Comparison of ENCODE assay signal across 1 cellular context in genomic region chr14:89563503-89563902, GRCh38.
TF ChIP-seq lines count a peak whose summit lies in the region.

No MANE protein-coding gene starts in this region.

TF ChIP-seq in GM23338, 12 proteins besides CTCF, POLR2A, EP300 and RAD21 (continued from another document):
- TF ChIP-seq, protein P1, sequence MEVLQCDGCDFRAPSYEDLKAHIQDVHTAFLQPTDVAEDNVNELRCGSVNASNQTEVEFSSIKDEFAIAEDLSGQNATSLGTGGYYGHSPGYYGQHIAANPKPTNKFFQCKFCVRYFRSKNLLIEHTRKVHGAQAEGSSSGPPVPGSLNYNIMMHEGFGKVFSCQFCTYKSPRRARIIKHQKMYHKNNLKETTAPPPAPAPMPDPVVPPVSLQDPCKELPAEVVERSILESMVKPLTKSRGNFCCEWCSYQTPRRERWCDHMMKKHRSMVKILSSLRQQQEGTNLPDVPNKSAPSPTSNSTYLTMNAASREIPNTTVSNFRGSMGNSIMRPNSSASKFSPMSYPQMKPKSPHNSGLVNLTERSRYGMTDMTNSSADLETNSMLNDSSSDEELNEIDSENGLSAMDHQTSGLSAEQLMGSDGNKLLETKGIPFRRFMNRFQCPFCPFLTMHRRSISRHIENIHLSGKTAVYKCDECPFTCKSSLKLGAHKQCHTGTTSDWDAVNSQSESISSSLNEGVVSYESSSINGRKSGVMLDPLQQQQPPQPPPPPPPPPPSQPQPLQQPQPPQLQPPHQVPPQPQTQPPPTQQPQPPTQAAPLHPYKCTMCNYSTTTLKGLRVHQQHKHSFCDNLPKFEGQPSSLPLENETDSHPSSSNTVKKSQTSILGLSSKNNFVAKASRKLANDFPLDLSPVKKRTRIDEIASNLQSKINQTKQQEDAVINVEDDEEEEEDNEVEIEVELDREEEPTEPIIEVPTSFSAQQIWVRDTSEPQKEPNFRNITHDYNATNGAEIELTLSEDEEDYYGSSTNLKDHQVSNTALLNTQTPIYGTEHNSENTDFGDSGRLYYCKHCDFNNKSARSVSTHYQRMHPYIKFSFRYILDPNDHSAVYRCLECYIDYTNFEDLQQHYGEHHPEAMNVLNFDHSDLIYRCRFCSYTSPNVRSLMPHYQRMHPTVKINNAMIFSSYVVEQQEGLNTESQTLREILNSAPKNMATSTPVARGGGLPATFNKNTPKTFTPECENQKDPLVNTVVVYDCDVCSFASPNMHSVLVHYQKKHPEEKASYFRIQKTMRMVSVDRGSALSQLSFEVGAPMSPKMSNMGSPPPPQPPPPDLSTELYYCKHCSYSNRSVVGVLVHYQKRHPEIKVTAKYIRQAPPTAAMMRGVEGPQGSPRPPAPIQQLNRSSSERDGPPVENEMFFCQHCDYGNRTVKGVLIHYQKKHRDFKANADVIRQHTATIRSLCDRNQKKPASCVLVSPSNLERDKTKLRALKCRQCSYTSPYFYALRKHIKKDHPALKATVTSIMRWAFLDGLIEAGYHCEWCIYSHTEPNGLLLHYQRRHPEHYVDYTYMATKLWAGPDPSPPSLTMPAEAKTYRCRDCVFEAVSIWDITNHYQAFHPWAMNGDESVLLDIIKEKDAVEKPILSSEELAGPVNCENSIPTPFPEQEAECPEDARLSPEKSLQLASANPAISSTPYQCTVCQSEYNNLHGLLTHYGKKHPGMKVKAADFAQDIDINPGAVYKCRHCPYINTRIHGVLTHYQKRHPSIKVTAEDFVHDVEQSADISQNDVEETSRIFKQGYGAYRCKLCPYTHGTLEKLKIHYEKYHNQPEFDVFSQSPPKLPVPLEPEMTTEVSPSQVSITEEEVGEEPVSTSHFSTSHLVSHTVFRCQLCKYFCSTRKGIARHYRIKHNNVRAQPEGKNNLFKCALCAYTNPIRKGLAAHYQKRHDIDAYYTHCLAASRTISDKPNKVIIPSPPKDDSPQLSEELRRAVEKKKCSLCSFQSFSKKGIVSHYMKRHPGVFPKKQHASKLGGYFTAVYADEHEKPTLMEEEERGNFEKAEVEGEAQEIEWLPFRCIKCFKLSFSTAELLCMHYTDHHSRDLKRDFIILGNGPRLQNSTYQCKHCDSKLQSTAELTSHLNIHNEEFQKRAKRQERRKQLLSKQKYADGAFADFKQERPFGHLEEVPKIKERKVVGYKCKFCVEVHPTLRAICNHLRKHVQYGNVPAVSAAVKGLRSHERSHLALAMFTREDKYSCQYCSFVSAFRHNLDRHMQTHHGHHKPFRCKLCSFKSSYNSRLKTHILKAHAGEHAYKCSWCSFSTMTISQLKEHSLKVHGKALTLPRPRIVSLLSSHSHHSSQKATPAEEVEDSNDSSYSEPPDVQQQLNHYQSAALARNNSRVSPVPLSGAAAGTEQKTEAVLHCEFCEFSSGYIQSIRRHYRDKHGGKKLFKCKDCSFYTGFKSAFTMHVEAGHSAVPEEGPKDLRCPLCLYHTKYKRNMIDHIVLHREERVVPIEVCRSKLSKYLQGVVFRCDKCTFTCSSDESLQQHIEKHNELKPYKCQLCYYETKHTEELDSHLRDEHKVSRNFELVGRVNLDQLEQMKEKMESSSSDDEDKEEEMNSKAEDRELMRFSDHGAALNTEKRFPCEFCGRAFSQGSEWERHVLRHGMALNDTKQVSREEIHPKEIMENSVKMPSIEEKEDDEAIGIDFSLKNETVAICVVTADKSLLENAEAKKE (CRISPR knock-in tag; IDR thresholded peaks at IDR 0.05): no peak
- TF ChIP-seq, protein P2, sequence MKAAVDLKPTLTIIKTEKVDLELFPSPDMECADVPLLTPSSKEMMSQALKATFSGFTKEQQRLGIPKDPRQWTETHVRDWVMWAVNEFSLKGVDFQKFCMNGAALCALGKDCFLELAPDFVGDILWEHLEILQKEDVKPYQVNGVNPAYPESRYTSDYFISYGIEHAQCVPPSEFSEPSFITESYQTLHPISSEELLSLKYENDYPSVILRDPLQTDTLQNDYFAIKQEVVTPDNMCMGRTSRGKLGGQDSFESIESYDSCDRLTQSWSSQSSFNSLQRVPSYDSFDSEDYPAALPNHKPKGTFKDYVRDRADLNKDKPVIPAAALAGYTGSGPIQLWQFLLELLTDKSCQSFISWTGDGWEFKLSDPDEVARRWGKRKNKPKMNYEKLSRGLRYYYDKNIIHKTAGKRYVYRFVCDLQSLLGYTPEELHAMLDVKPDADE (IDR thresholded peaks at IDR 0.05): no peak
- no peak for TF ChIP-seq CREB1 (CRISPR knock-in tag; IDR thresholded peaks at IDR 0.05; ENCODE audit: low read depth)
- no peak for TF ChIP-seq STAT1 (IDR thresholded peaks at IDR 0.05; ENCODE audit: unreplicated experiment)
- no peak for TF ChIP-seq EZH2 (IDR thresholded peaks at IDR 0.05; ENCODE audit: low read depth, unreplicated experiment)
- TF ChIP-seq NANOG (IDR thresholded peaks at IDR 0.05; ENCODE audit: borderline replicate concordance): no peak
- TF ChIP-seq JUNB (IDR thresholded peaks at IDR 0.05; ENCODE audit: unreplicated experiment): no peak
- TF ChIP-seq, protein P3, sequence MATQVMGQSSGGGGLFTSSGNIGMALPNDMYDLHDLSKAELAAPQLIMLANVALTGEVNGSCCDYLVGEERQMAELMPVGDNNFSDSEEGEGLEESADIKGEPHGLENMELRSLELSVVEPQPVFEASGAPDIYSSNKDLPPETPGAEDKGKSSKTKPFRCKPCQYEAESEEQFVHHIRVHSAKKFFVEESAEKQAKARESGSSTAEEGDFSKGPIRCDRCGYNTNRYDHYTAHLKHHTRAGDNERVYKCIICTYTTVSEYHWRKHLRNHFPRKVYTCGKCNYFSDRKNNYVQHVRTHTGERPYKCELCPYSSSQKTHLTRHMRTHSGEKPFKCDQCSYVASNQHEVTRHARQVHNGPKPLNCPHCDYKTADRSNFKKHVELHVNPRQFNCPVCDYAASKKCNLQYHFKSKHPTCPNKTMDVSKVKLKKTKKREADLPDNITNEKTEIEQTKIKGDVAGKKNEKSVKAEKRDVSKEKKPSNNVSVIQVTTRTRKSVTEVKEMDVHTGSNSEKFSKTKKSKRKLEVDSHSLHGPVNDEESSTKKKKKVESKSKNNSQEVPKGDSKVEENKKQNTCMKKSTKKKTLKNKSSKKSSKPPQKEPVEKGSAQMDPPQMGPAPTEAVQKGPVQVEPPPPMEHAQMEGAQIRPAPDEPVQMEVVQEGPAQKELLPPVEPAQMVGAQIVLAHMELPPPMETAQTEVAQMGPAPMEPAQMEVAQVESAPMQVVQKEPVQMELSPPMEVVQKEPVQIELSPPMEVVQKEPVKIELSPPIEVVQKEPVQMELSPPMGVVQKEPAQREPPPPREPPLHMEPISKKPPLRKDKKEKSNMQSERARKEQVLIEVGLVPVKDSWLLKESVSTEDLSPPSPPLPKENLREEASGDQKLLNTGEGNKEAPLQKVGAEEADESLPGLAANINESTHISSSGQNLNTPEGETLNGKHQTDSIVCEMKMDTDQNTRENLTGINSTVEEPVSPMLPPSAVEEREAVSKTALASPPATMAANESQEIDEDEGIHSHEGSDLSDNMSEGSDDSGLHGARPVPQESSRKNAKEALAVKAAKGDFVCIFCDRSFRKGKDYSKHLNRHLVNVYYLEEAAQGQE (IDR thresholded peaks at IDR 0.05; ENCODE audit: unreplicated experiment): no peak
- TF ChIP-seq ZNF114 (CRISPR knock-in tag; IDR thresholded peaks at IDR 0.05): no peak
- no peak for TF ChIP-seq POLR2AphosphoS5 (IDR thresholded peaks at IDR 0.05; ENCODE audit: low read depth)
